15 cellular contexts compared by ENCODE assay signal in genomic region chr14:104248203-104249055, GRCh38.
DNase-seq lines count a peak whose midpoint lies in the region; ATAC-seq, FAIRE-seq and TF ChIP-seq lines count a peak whose summit lies in the region.
"Had no signal": no experiment of that assay in that cellular context is flagged by ENCODE, and none has a peak within 500 bp of the region (broad histone marks: within the 10 kb centered on the region; RNA-seq: fewer than 3 reads in every experiment).

No MANE protein-coding gene starts in this region.

- H3K27ac ChIP-seq in RWPE2 (ENCODE audit: poor library complexity, severe bottlenecking) (no peak overlapping the region), lower lobe of right lung (no peak overlapping the region), upper lobe of right lung (no peak overlapping the region), A673 (ENCODE audit: low read depth, low read length, poor library complexity, severe bottlenecking) (no peak overlapping the region)
- H3K27ac ChIP-seq: BLaER1 had no signal

- POLR2A ChIA-PET in activated naive CD8-positive, alpha-beta T cell treated with anti-CD3 and anti-CD28 coated beads, Interleukin-2, amount 10 ng/mL, durations not matched to agents 7 days and 5 days (lab: Charles Lee): no interaction called here
- POLR2A ChIA-PET in A673 (lab: Charles Lee; ENCODE audit: low non-redundant PET): no interaction called here

- no peaks in the 10 kb centered on the region for H3K4me1 ChIP-seq in RWPE2 (ENCODE audit: insufficient read depth, poor library complexity, severe bottlenecking)
- H3K4me1 ChIP-seq in lower lobe of right lung: no peaks in the 10 kb centered on the region
- no peaks in the 10 kb centered on the region for H3K4me1 ChIP-seq in upper lobe of right lung
- H3K4me1 ChIP-seq in A673 (ENCODE audit: insufficient read depth, low read length, poor library complexity, severe bottlenecking): no peaks in the 10 kb centered on the region

- H3K4me3 ChIP-seq in RWPE2 (ENCODE audit: severe bottlenecking) (no peak overlapping the region), lower lobe of right lung (no peak overlapping the region), upper lobe of right lung (no peak overlapping the region), A673 (ENCODE audit: low read depth, low read length, poor library complexity, severe bottlenecking) (no peak overlapping the region)
- H3K4me3 ChIP-seq: BLaER1 had no signal

- H3K27me3 ChIP-seq in RWPE2 (ENCODE audit: insufficient read depth, poor library complexity, severe bottlenecking): peaks cover 8% of the 10 kb centered on the region
- H3K27me3 ChIP-seq in lower lobe of right lung (ENCODE audit: low read depth): no peaks in the 10 kb centered on the region
- no peaks in the 10 kb centered on the region for H3K27me3 ChIP-seq in upper lobe of right lung
- H3K27me3 ChIP-seq in A673 (replicated peaks; ENCODE audit: insufficient read depth, low read depth, low read length, poor library complexity): no peaks in the 10 kb centered on the region
- H3K27me3 ChIP-seq: BLaER1 had no signal

- no peaks in the 10 kb centered on the region for H3K36me3 ChIP-seq in RWPE2 (ENCODE audit: low read depth)
- H3K36me3 ChIP-seq in lower lobe of right lung: no peaks in the 10 kb centered on the region
- no peaks in the 10 kb centered on the region for H3K36me3 ChIP-seq in upper lobe of right lung
- no peaks in the 10 kb centered on the region for H3K36me3 ChIP-seq in A673 (ENCODE audit: insufficient read depth, low read length, poor library complexity, severe bottlenecking)
- H3K36me3 ChIP-seq: BLaER1 had no signal

- H3K27ac Mint-ChIP-seq in activated naive CD8-positive, alpha-beta T cell treated with anti-CD3 and anti-CD28 coated beads, Interleukin-2, amount 10 ng/mL, durations not matched to agents 7 days and 5 days: no peak overlapping the region
- H3K27ac Mint-ChIP-seq in activated naive CD8-positive, alpha-beta T cell treated with anti-CD3 and anti-CD28 coated beads for 36 hours: no peak overlapping the region

- no peak for FAIRE-seq in D721Med (lab: Jason Lieb, UNC)
- FAIRE-seq: H54 had no signal

- H3K9me3 Mint-ChIP-seq in activated naive CD8-positive, alpha-beta T cell treated with anti-CD3 and anti-CD28 coated beads, Interleukin-2, amount 10 ng/mL, durations not matched to agents 7 days and 5 days: peaks cover 3% of the 10 kb centered on the region
- peaks cover 2% of the 10 kb centered on the region for H3K9me3 Mint-ChIP-seq in activated naive CD8-positive, alpha-beta T cell treated with anti-CD3 and anti-CD28 coated beads for 36 hours

- CTCF ChIA-PET in A673 (lab: Charles Lee): no interaction called here

- TF ChIP-seq CTCF in RWPE2 (IDR thresholded peaks at IDR 0.05; ENCODE audit: poor library complexity, severe bottlenecking) (no peak), lower lobe of right lung (IDR thresholded peaks at IDR 0.05) (no peak), upper lobe of right lung (IDR thresholded peaks at IDR 0.05) (no peak), A673 (conservative IDR thresholded peaks at IDR 0.05; ENCODE audit: low read depth, low read length) (no peak), D721Med (IDR thresholded peaks at IDR 0.05; ENCODE audit: insufficient read depth, missing control alignments) (no peak)

- H3K27me3 Mint-ChIP-seq in activated naive CD8-positive, alpha-beta T cell treated with anti-CD3 and anti-CD28 coated beads, Interleukin-2, amount 10 ng/mL, durations not matched to agents 7 days and 5 days: no peaks in the 10 kb centered on the region
- no peaks in the 10 kb centered on the region for H3K27me3 Mint-ChIP-seq in activated naive CD8-positive, alpha-beta T cell treated with anti-CD3 and anti-CD28 coated beads for 36 hours

- no peak for ATAC-seq in activated naive CD8-positive, alpha-beta T cell treated with anti-CD3 and anti-CD28 coated beads, Interleukin-2, amount 10 ng/mL, durations not matched to agents 7 days and 5 days (ENCODE audit: low read depth)
- ATAC-seq in RWPE2 (ENCODE audit: low read depth) (no peak), lower lobe of right lung (no peak), upper lobe of right lung (no peak)
- ATAC-seq: PC-3 had no signal

- no peak overlapping the region for H3K4me3 Mint-ChIP-seq in activated naive CD8-positive, alpha-beta T cell treated with anti-CD3 and anti-CD28 coated beads, Interleukin-2, amount 10 ng/mL, durations not matched to agents 7 days and 5 days
- no peak overlapping the region for H3K4me3 Mint-ChIP-seq in activated naive CD8-positive, alpha-beta T cell treated with anti-CD3 and anti-CD28 coated beads for 36 hours

- DNase-seq in activated naive CD8-positive, alpha-beta T cell treated with anti-CD3 and anti-CD28 coated beads, Interleukin-2, amount 10 ng/mL, durations not matched to agents 7 days and 5 days: peak; percentile 17
- DNase-seq in activated naive CD8-positive, alpha-beta T cell treated with anti-CD3 and anti-CD28 coated beads for 36 hours: no peak
- peak; percentile 58 for DNase-seq in RWPE2 (ENCODE audit: low spot score)
- DNase-seq in lower lobe of right lung: peak; percentile 39
- DNase-seq in upper lobe of right lung: peak; percentile 44
- DNase-seq in A673 (ENCODE audit: low spot score): no peak
- no peak for DNase-seq in D721Med (ENCODE audit: insufficient read length, low spot score)
- DNase-seq: IMR-90, NCI-H1930, NCI-H2171, NCI-H446 treated with DMSO at 0.1 percent for 48 hours, NCI-H748 treated with DMSO at 0.1 percent for 48 hours, PC-3 had no signal

- no peaks in the 10 kb centered on the region for H3K4me1 Mint-ChIP-seq in activated naive CD8-positive, alpha-beta T cell treated with anti-CD3 and anti-CD28 coated beads, Interleukin-2, amount 10 ng/mL, durations not matched to agents 7 days and 5 days
- no peaks in the 10 kb centered on the region for H3K4me1 Mint-ChIP-seq in activated naive CD8-positive, alpha-beta T cell treated with anti-CD3 and anti-CD28 coated beads for 36 hours

- no peaks in the 10 kb centered on the region for H3K36me3 Mint-ChIP-seq in activated naive CD8-positive, alpha-beta T cell treated with anti-CD3 and anti-CD28 coated beads, Interleukin-2, amount 10 ng/mL, durations not matched to agents 7 days and 5 days
- H3K36me3 Mint-ChIP-seq in activated naive CD8-positive, alpha-beta T cell treated with anti-CD3 and anti-CD28 coated beads for 36 hours: no peaks in the 10 kb centered on the region

- peaks cover 3% of the 10 kb centered on the region for H3K9me3 ChIP-seq in RWPE2 (ENCODE audit: severe bottlenecking)
- peaks cover 6% of the 10 kb centered on the region for H3K9me3 ChIP-seq in lower lobe of right lung
- H3K9me3 ChIP-seq in upper lobe of right lung: peaks cover 9% of the 10 kb centered on the region
- H3K9me3 ChIP-seq in A673 (ENCODE audit: low read depth, low read length, poor library complexity, severe bottlenecking): no peaks in the 10 kb centered on the region

- no TSS peak for BruUV-seq in A673 (replicated peaks; lab: Mats Ljungman, UMichigan)

- intact Hi-C loops in lower lobe of right lung (cut with DNase I): no loop called here
- intact Hi-C loops in upper lobe of right lung (cut with DNase I): no loop called here
- intact Hi-C loops in A673 (cut with micrococcal nuclease; ENCODE audit: unreplicated experiment): no loop called here

Comparison
In these comparisons a context has a peak if more than half of its experiments do, and no peak if none do; other contexts are left out.
1. DNase-seq: peak in activated naive CD8-positive, alpha-beta T cell treated with anti-CD3 and anti-CD28 coated beads, Interleukin-2, amount 10 ng/mL, durations not matched to agents 7 days and 5 days (single experiment), RWPE2 (single experiment), lower lobe of right lung (single experiment) and upper lobe of right lung (single experiment); none in activated naive CD8-positive, alpha-beta T cell treated with anti-CD3 and anti-CD28 coated beads for 36 hours (single experiment), A673 (single experiment) and D721Med (single experiment).